Comparison of ENCODE assay signal across 8 cellular contexts in genomic region chr11:85668157-85668556, GRCh38. TPM values are rescaled to one million over a fixed set of nuclear protein-coding genes. Genes with fewer than 3 reads are reported as not detected.
"Had no signal": no experiment of that assay in that cellular context is flagged by ENCODE, and none has a peak within 500 bp of the region (broad histone marks: within the 10 kb centered on the region; RNA-seq: fewer than 3 reads in every experiment).

No MANE protein-coding gene starts in this region.

- ATAC-seq: GM23338 had no signal

- H3K4me3 Mint-ChIP-seq: GM23338, H9 had no signal

- DNase-seq: H9, HCEC 1CT, KG1 had no signal

- H3K4me3 ChIP-seq: GM23338 had no signal

- FAIRE-seq: H1, H54, HTR-8/SVneo had no signal

- H2AFZ ChIP-seq: GM23338 had no signal

- H3K27ac Mint-ChIP-seq: GM23338, H9 had no signal

- H3K4me2 ChIP-seq: GM23338 had no signal

- H3K27me3 Mint-ChIP-seq: IgD-negative memory B cell had no signal

RNA-seq across cellular contexts. Expression of gene CCDC89, which starts 17.8 kb away (rescaled TPM):
- total RNA-seq: H1, H9 had no signal
- polyA plus RNA-seq: GM23338, H1, IgD-negative memory B cell had no signal
